7 cellular contexts compared by ENCODE assay signal in genomic region chr11:33912405-33913361, GRCh38. TPM values are rescaled to one million over a fixed set of nuclear protein-coding genes. Genes with fewer than 3 reads are reported as not detected.
DNase-seq lines count a peak whose midpoint lies in the region; ATAC-seq lines count a peak whose summit lies in the region.

No MANE protein-coding gene starts in this region.

- H3K9ac ChIP-seq in Karpas-422 (ENCODE audit: low read length), result no peak overlapping the region

- DNase-seq in Karpas-422 (peak; percentile 62), SKM-1 (lab: John Stamatoyannopoulos, UW; ENCODE audit: unreplicated experiment) (peak; percentile 90), left lobe of liver (ENCODE audit: low spot score) (no peak), iPS-NIHi11 (ENCODE audit: low spot score) (no peak)
- no peak for DNase-seq in effector memory CD8-positive, alpha-beta T cell

- peak overlapping the region; percentile 36 for H3K4me2 ChIP-seq in Karpas-422 (ENCODE audit: low read depth, low read length, poor library complexity, severe bottlenecking)

- no peaks in the 10 kb centered on the region for H3K79me2 ChIP-seq in Karpas-422 (ENCODE audit: low read length)

- H4K20me1 ChIP-seq in Karpas-422 (ENCODE audit: insufficient read depth, low read depth, low read length), result no peaks in the 10 kb centered on the region; the same call in 1 of the 2 replicates

- no peaks in the 10 kb centered on the region for H3K9me2 ChIP-seq in Karpas-422 (replicated peaks; ENCODE audit: insufficient read depth, low read length)

- no peaks in the 10 kb centered on the region for H3K9me3 ChIP-seq in Karpas-422 (ENCODE audit: low read length)

- H3K27me3 ChIP-seq in Karpas-422 (ENCODE audit: low read length), result peaks cover 3% of the 10 kb centered on the region; the same call in 1 of the 2 replicates

- H2AFZ ChIP-seq in Karpas-422 (ENCODE audit: low read length), result no peak overlapping the region

- H3K4me1 ChIP-seq in Karpas-422 (ENCODE audit: low read length), result peaks cover 20% of the 10 kb centered on the region

- no peaks in the 10 kb centered on the region for H3K36me3 ChIP-seq in Karpas-422 (ENCODE audit: insufficient read depth, low read length)

- no peak overlapping the region for H3K27ac ChIP-seq in Karpas-422 (ENCODE audit: low read length)

- H3K4me3 ChIP-seq in Karpas-422 (ENCODE audit: low read length), result no peak overlapping the region

- no peak overlapping the region for H3K4me3 Mint-ChIP-seq in effector memory CD8-positive, alpha-beta T cell

- H3K27ac Mint-ChIP-seq in effector memory CD8-positive, alpha-beta T cell, result no peak overlapping the region

- H3K4me1 Mint-ChIP-seq in effector memory CD8-positive, alpha-beta T cell (ENCODE audit: low read depth in 2 of 2), result no peaks in the 10 kb centered on the region

- H3K9me3 Mint-ChIP-seq in effector memory CD8-positive, alpha-beta T cell, result peaks cover 2 to 13% of the 10 kb centered on the region in 2 donors

- H3K27me3 Mint-ChIP-seq in effector memory CD8-positive, alpha-beta T cell, result peaks cover 60 to 76% of the 10 kb centered on the region in 2 donors

- no peaks in the 10 kb centered on the region for H3K36me3 Mint-ChIP-seq in effector memory CD8-positive, alpha-beta T cell (ENCODE audit: insufficient read depth)

- peak; percentile 76 for ATAC-seq in GM18498 (IDR thresholded peaks at IDR 0.05; ENCODE audit: unreplicated experiment)
- peak; percentile 91 for ATAC-seq in GM21786 (IDR thresholded peaks at IDR 0.05; ENCODE audit: unreplicated experiment)
- ATAC-seq in left lobe of liver, result peak; percentile 38
- no peak for ATAC-seq in effector memory CD8-positive, alpha-beta T cell (replicated peaks)

RNA-seq across cellular contexts. Expression of gene LMO2, which starts 20.8 kb away (rescaled TPM):
- 0.34 and 0.47 TPM in 2 replicates for total RNA-seq in Karpas-422 (2014; rRNA removed; shearing (Covaris generic); ENCODE audit: low replicate concordance)
- total RNA-seq in left lobe of liver, result 5.1 TPM

Comparison
In these comparisons a context has a peak if more than half of its experiments do, and no peak if none do; other contexts are left out.
1. DNase-seq: peak in Karpas-422 (single experiment) and SKM-1 (single experiment); none in left lobe of liver (single experiment), effector memory CD8-positive, alpha-beta T cell (0 of 3) and iPS-NIHi11 (single experiment).